In genomic region chrX:19876962-19877361, GRCh38 we compare ENCODE assay signal across 18 cellular contexts. TPM values are rescaled to one million over a fixed set of nuclear protein-coding genes. Genes with fewer than 3 reads are reported as not detected.
DNase-seq lines count a peak whose midpoint lies in the region; ATAC-seq, FAIRE-seq and TF ChIP-seq lines count a peak whose summit lies in the region.
"Had no signal": no experiment of that assay in that cellular context is flagged by ENCODE, and none has a peak within 500 bp of the region (broad histone marks: within the 10 kb centered on the region; RNA-seq: fewer than 3 reads in every experiment).

No MANE protein-coding gene starts in this region.

- H3K9me3 ChIP-seq in BLaER1 treated with 17β-estradiol and CSF1 and Interleukin-3, amounts not matched to agents 10 nM and 100 nM (replicated peaks in 1 of 11), result peaks cover 0 to 28% (median 18%) of the 10 kb centered on the region in 11 experiments; a peak in 11 of 22 replicates
- H3K9me3 ChIP-seq: A549, Peyer's patch had no signal

- no peaks in the 10 kb centered on the region for H3K9me3 Mint-ChIP-seq in activated B cell treated with CpG ODN at 0.5 μM for 24 hours
- H3K9me3 Mint-ChIP-seq in natural killer cell treated with Interleukin-12 subunit alpha and Interleukin-12 subunit beta and Interleukin-15 and Interleukin-18, amount 100 ng/mL, for 72 hours, result no peaks in the 10 kb centered on the region
- H3K9me3 Mint-ChIP-seq in activated naive CD4-positive, alpha-beta T cell treated with anti-CD3 and anti-CD28 coated beads, Interleukin-2, amount 50 U/mL, for 72 hours, result no peaks in the 10 kb centered on the region
- H3K9me3 Mint-ChIP-seq: CD4-positive, CD25-positive, alpha-beta regulatory T cell; HFFc6 had no signal

- peaks cover 10% of the 10 kb centered on the region for H3K36me3 Mint-ChIP-seq in activated B cell treated with CpG ODN at 0.5 μM for 24 hours (ENCODE audit: low read depth)
- no peaks in the 10 kb centered on the region for H3K36me3 Mint-ChIP-seq in natural killer cell treated with Interleukin-12 subunit alpha and Interleukin-12 subunit beta and Interleukin-15 and Interleukin-18, amount 100 ng/mL, for 72 hours
- peaks cover 5 to 7% of the 10 kb centered on the region in 2 donors for H3K36me3 Mint-ChIP-seq in activated naive CD4-positive, alpha-beta T cell treated with anti-CD3 and anti-CD28 coated beads, Interleukin-2, amount 50 U/mL, for 72 hours

- DNase-seq in GM18507 (ENCODE audit: extremely low spot score, insufficient read length, low read depth), result no peak
- no peak for DNase-seq in activated B cell treated with CpG ODN at 0.5 μM for 24 hours
- no peak for DNase-seq in natural killer cell treated with Interleukin-12 subunit alpha and Interleukin-12 subunit beta and Interleukin-15 and Interleukin-18, amount 100 ng/mL, for 72 hours (ENCODE audit: low spot score)
- DNase-seq in activated naive CD4-positive, alpha-beta T cell treated with anti-CD3 and anti-CD28 coated beads, Interleukin-2, amount 50 U/mL, for 72 hours (ENCODE audit: low spot score in 2 of 2), result no peak
- DNase-seq: Calu3; CD4-positive, CD25-positive, alpha-beta regulatory T cell; HFFc6; NCI-H1105; NCI-H1694; NCI-H510A treated with DMSO at 0.1 percent for 48 hours had no signal

- peak overlapping the region; percentile 72 for H3K27ac Mint-ChIP-seq in activated B cell treated with CpG ODN at 0.5 μM for 24 hours
- H3K27ac Mint-ChIP-seq in natural killer cell treated with Interleukin-12 subunit alpha and Interleukin-12 subunit beta and Interleukin-15 and Interleukin-18, amount 100 ng/mL, for 72 hours, result no peak overlapping the region
- H3K27ac Mint-ChIP-seq in activated naive CD4-positive, alpha-beta T cell treated with anti-CD3 and anti-CD28 coated beads, Interleukin-2, amount 50 U/mL, for 72 hours, result no peak overlapping the region
- H3K27ac Mint-ChIP-seq: HFFc6 had no signal

- H3K27me3 ChIP-seq in BLaER1 treated with 17β-estradiol and CSF1 and Interleukin-3, amounts not matched to agents 10 nM and 100 nM, result no peaks in the 10 kb centered on the region
- H3K27me3 ChIP-seq: Peyer's patch had no signal

- intact Hi-C loops in activated B cell treated with CpG ODN at 0.5 μM for 24 hours (cut with micrococcal nuclease), result no loop called here

- no peak for TF ChIP-seq CTCF in activated B cell treated with CpG ODN at 0.5 μM for 24 hours (IDR thresholded peaks at IDR 0.05)

- no peaks in the 10 kb centered on the region for H3K27me3 Mint-ChIP-seq in activated B cell treated with CpG ODN at 0.5 μM for 24 hours
- H3K27me3 Mint-ChIP-seq in natural killer cell treated with Interleukin-12 subunit alpha and Interleukin-12 subunit beta and Interleukin-15 and Interleukin-18, amount 100 ng/mL, for 72 hours, result peaks cover 0 to 2% of the 10 kb centered on the region in 2 donors
- H3K27me3 Mint-ChIP-seq: CD4-positive, CD25-positive, alpha-beta regulatory T cell had no signal

- POLR2A ChIA-PET in activated B cell treated with CpG ODN at 0.5 μM for 24 hours (lab: Charles Lee), result interaction anchor here (0.8 to 1.3 kb wide), 2 partner anchors 21 to 132 kb away, joined by 3 to 4 read pairs; no protein-coding TSS in a partner anchor

- peak overlapping the region in 1 of 11 experiments; percentile 81; a peak in 1 of 22 replicates for H3K9ac ChIP-seq in BLaER1 treated with 17β-estradiol and CSF1 and Interleukin-3, amounts not matched to agents 10 nM and 100 nM

- no peak for ATAC-seq in activated B cell treated with CpG ODN at 0.5 μM for 24 hours (ENCODE audit: low read depth)
- no peak for ATAC-seq in natural killer cell treated with Interleukin-12 subunit alpha and Interleukin-12 subunit beta and Interleukin-15 and Interleukin-18, amount 100 ng/mL, for 72 hours
- no peak for ATAC-seq in HG02840 (IDR thresholded peaks at IDR 0.05; ENCODE audit: low FRiP score, unreplicated experiment)
- ATAC-seq in GM18498 (IDR thresholded peaks at IDR 0.05; ENCODE audit: unreplicated experiment), result no peak
- no peak for ATAC-seq in activated naive CD4-positive, alpha-beta T cell treated with anti-CD3 and anti-CD28 coated beads, Interleukin-2, amount 50 U/mL, for 72 hours
- ATAC-seq: A549, Right ventricle myocardium inferior had no signal

- H3K4me1 Mint-ChIP-seq in activated B cell treated with CpG ODN at 0.5 μM for 24 hours, result peaks cover 86% of the 10 kb centered on the region
- peaks cover 39 to 56% of the 10 kb centered on the region in 2 donors for H3K4me1 Mint-ChIP-seq in natural killer cell treated with Interleukin-12 subunit alpha and Interleukin-12 subunit beta and Interleukin-15 and Interleukin-18, amount 100 ng/mL, for 72 hours (ENCODE audit: low read depth in 2 of 2)

- H3K36me3 ChIP-seq in BLaER1 treated with 17β-estradiol and CSF1 and Interleukin-3, amounts not matched to agents 10 nM and 100 nM, result peaks cover 0 to 26% (median 9%) of the 10 kb centered on the region in 11 experiments; a peak in 10 of 22 replicates
- H3K36me3 ChIP-seq: Peyer's patch had no signal

- H3K4me3 ChIP-seq in BLaER1 treated with 17β-estradiol and CSF1 and Interleukin-3, amounts not matched to agents 10 nM and 100 nM, result no peak overlapping the region
- H3K4me3 ChIP-seq: A549, Peyer's patch, SK-N-MC had no signal

- H3K4me3 Mint-ChIP-seq in activated B cell treated with CpG ODN at 0.5 μM for 24 hours, result no peak overlapping the region
- H3K4me3 Mint-ChIP-seq in natural killer cell treated with Interleukin-12 subunit alpha and Interleukin-12 subunit beta and Interleukin-15 and Interleukin-18, amount 100 ng/mL, for 72 hours, result peak overlapping the region; percentile 30
- H3K4me3 Mint-ChIP-seq: CD4-positive, CD25-positive, alpha-beta regulatory T cell; HFFc6 had no signal

- peak; percentile 44 for FAIRE-seq in GM18507 (lab: Jason Lieb, UNC)
- FAIRE-seq: H54 had no signal

- peak overlapping the region; percentile 14 to 92 (median 79); a peak in 15 of 22 replicates for H3K4me2 ChIP-seq in BLaER1 treated with 17β-estradiol and CSF1 and Interleukin-3, amounts not matched to agents 10 nM and 100 nM
- H3K4me2 ChIP-seq: A549 had no signal

- H3K27ac ChIP-seq in BLaER1 treated with 17β-estradiol and CSF1 and Interleukin-3, amounts not matched to agents 10 nM and 100 nM, result peak overlapping the region in 8 of 11 experiments; percentile 84 to 97 (median 93); a peak in 13 of 22 replicates
- H3K27ac ChIP-seq: A549, Peyer's patch, SK-N-MC had no signal

- H3K4me1 ChIP-seq in BLaER1 treated with 17β-estradiol and CSF1 and Interleukin-3, amounts not matched to agents 10 nM and 100 nM, result peaks cover 77 to 99% (median 97%) of the 10 kb centered on the region in 10 experiments
- H3K4me1 ChIP-seq: Peyer's patch had no signal

- H4K20me1 ChIP-seq in BLaER1 treated with 17β-estradiol and CSF1 and Interleukin-3, amounts not matched to agents 10 nM and 100 nM, result peaks cover 0 to 20% (median 16%) of the 10 kb centered on the region in 11 experiments; a peak in 14 of 22 replicates

- CTCF ChIA-PET in activated B cell treated with CpG ODN at 0.5 μM for 24 hours (lab: Charles Lee), result no interaction called here

RNA-seq across cellular contexts. Expression of gene SH3KBP1, which starts 10.4 kb away (rescaled TPM):
- 86.3 and 101 TPM in 2 replicates for total RNA-seq in activated B cell treated with CpG ODN at 0.5 μM for 24 hours
- total RNA-seq in natural killer cell treated with Interleukin-12 subunit alpha and Interleukin-12 subunit beta and Interleukin-15 and Interleukin-18, amount 100 ng/mL, for 72 hours, result 10 to 100 TPM; 68.5 to 83.4 TPM
- total RNA-seq in activated naive CD4-positive, alpha-beta T cell treated with anti-CD3 and anti-CD28 coated beads, Interleukin-2, amount 50 U/mL, for 72 hours, result 10 to 100 TPM; 76.0 to 97.3 TPM
